In genomic region chr9:66695561-66696240, GRCh38 we compare ENCODE assay signal across 8 cellular contexts.
A peak's percentile ranks its signal among the peaks of the same experiment; 100 is the strongest.
DNase-seq lines count a peak whose midpoint lies in the region; ATAC-seq and TF ChIP-seq lines count a peak whose summit lies in the region.
"Not testable (repeated sequence)": the region's sequence is repeated elsewhere in the genome, so short reads cannot be mapped to it uniquely, and the experiment has no call there.

No MANE protein-coding gene starts in this region.

- H3K27me3 ChIP-seq in PC-3 (ENCODE audit: low read length) = not testable (repeated sequence)

- H3K36me3 ChIP-seq in PC-3 (ENCODE audit: low read depth, low read length) = not testable (repeated sequence)

- H3K4me2 ChIP-seq in PC-3 (ENCODE audit: low read length) = not testable (repeated sequence)

- not testable (repeated sequence) for H3K9ac ChIP-seq in PC-3 (ENCODE audit: low read length)

- H3K9me3 Mint-ChIP-seq in activated T-helper 17 cell treated with anti-CD3 and anti-CD28 coated beads, Interleukin-2, amount 50 U/mL, for 72 hours; stimulated activated memory B cell treated with anti-CD40 and anti-IgM and Interleukin-4, amounts not matched to agents 10 μg/mL and 1 μg/mL and 100 μg/mL, for 72 hours: not testable (repeated sequence)

- not testable (repeated sequence) for TF ChIP-seq CTCF in PC-3 (conservative IDR thresholded peaks at IDR 0.05; ENCODE audit: low read depth, low read length)

- H2AFZ ChIP-seq in PC-3 (ENCODE audit: low read length) = not testable (repeated sequence)

- not testable (repeated sequence) for H3K9me3 ChIP-seq in PC-3 (ENCODE audit: low read length)

- H3K27me3 Mint-ChIP-seq in activated T-helper 17 cell treated with anti-CD3 and anti-CD28 coated beads, Interleukin-2, amount 50 U/mL, for 72 hours; stimulated activated memory B cell treated with anti-CD40 and anti-IgM and Interleukin-4, amounts not matched to agents 10 μg/mL and 1 μg/mL and 100 μg/mL, for 72 hours: not testable (repeated sequence)

- intact Hi-C loops in PC-3 (cut with micrococcal nuclease) = not testable (repeated sequence)

- ATAC-seq in GM18502 (IDR thresholded peaks at IDR 0.05; ENCODE audit: poor library complexity, unreplicated experiment) (peak; percentile 77), GM19351 (IDR thresholded peaks at IDR 0.05; ENCODE audit: unreplicated experiment) (peak; percentile 77), GM21529 (IDR thresholded peaks at IDR 0.05; ENCODE audit: unreplicated experiment) (peak; percentile 85), HG02678 (IDR thresholded peaks at IDR 0.05; ENCODE audit: unreplicated experiment) (peak; percentile 75), HG03139 (IDR thresholded peaks at IDR 0.05; ENCODE audit: unreplicated experiment) (peak; percentile 73), PC-3 (peak; percentile 86)
- ATAC-seq in activated T-helper 17 cell treated with anti-CD3 and anti-CD28 coated beads, Interleukin-2, amount 50 U/mL, for 72 hours (replicated peaks) = peak; percentile 70
- peak; percentile 84 for ATAC-seq in stimulated activated memory B cell treated with anti-CD40 and anti-IgM and Interleukin-4, amounts not matched to agents 10 μg/mL and 1 μg/mL and 100 μg/mL, for 72 hours

- H3K4me3 ChIP-seq in PC-3 (ENCODE audit: low read length) = not testable (repeated sequence)

- not testable (repeated sequence) for H3K27ac Mint-ChIP-seq in activated T-helper 17 cell treated with anti-CD3 and anti-CD28 coated beads, Interleukin-2, amount 50 U/mL, for 72 hours; stimulated activated memory B cell treated with anti-CD40 and anti-IgM and Interleukin-4, amounts not matched to agents 10 μg/mL and 1 μg/mL and 100 μg/mL, for 72 hours

- not testable (repeated sequence) for H3K27ac ChIP-seq in PC-3 (ENCODE audit: low read length)

- not testable (repeated sequence) for H3K4me1 ChIP-seq in PC-3 (ENCODE audit: insufficient read depth, low read length)

- not testable (repeated sequence) for H3K79me2 ChIP-seq in PC-3 (ENCODE audit: low read length)

- H3F3A ChIP-seq in PC-3 (ENCODE audit: low read length, unreplicated experiment) = not testable (repeated sequence)

- not testable (repeated sequence) for BruUV-seq in PC-3 (replicated peaks; lab: Mats Ljungman, UMichigan)

- not testable (repeated sequence) for DNase-seq in PC-3

- H3K4me3 Mint-ChIP-seq in activated T-helper 17 cell treated with anti-CD3 and anti-CD28 coated beads, Interleukin-2, amount 50 U/mL, for 72 hours; stimulated activated memory B cell treated with anti-CD40 and anti-IgM and Interleukin-4, amounts not matched to agents 10 μg/mL and 1 μg/mL and 100 μg/mL, for 72 hours: not testable (repeated sequence)

- POLR2A ChIA-PET in PC-3 (lab: Charles Lee; ENCODE audit: unreplicated experiment) = not testable (repeated sequence)

- H4K20me1 ChIP-seq in PC-3 (ENCODE audit: low read length) = not testable (repeated sequence)

- not testable (repeated sequence) for H3K4me1 Mint-ChIP-seq in activated T-helper 17 cell treated with anti-CD3 and anti-CD28 coated beads, Interleukin-2, amount 50 U/mL, for 72 hours; stimulated activated memory B cell treated with anti-CD40 and anti-IgM and Interleukin-4, amounts not matched to agents 10 μg/mL and 1 μg/mL and 100 μg/mL, for 72 hours

- CTCF ChIA-PET in PC-3 (lab: Charles Lee) = not testable (repeated sequence)

- not testable (repeated sequence) for H3K9me2 ChIP-seq in PC-3 (replicated peaks; ENCODE audit: low read length)

- not testable (repeated sequence) for H3K36me3 Mint-ChIP-seq in activated T-helper 17 cell treated with anti-CD3 and anti-CD28 coated beads, Interleukin-2, amount 50 U/mL, for 72 hours (ENCODE audit: low read depth); stimulated activated memory B cell treated with anti-CD40 and anti-IgM and Interleukin-4, amounts not matched to agents 10 μg/mL and 1 μg/mL and 100 μg/mL, for 72 hours
